Comparison of ENCODE assay signal across 9 cellular contexts in the genomic region with DNA sequence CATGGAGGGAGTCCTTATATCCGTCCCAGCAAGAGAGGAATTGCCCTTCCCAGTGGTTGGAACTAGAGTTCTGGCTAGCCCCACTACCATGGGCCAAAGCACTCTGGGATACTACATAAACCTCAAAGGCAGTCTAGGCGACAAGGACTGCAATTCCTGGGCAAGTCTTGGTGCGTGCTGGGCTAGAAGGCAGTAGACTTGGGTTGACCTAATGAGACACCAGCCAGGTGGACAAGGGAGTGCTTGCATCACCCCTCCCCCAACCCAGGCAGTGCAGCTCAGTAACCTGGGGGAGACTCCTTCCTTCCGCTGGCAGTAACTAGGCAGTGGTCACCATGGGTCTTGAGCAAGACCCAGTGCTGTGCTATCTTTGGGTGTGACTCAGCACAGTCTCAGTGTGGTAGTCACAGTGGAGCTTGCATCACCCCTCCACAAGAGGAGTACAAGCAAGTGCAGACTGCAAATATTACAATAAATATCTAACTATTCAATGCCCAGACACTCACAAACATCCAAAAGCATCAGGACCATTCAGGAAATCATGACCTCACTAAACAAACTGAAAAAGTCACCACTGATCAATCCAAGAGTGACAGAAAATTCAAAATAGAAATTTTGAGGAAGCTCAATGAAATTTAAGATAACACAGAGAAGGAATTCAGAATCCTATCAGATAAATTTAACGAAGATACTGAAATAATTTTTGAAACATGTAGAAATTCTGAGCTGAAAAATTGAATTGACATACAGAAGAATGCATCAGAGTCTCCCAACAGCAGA.
DNase-seq lines count a peak whose midpoint lies in the region; ATAC-seq, FAIRE-seq and TF ChIP-seq lines count a peak whose summit lies in the region.
"Had no signal": no experiment of that assay in that cellular context is flagged by ENCODE, and none has a peak within 500 bp of the region (broad histone marks: within the 10 kb centered on the region; RNA-seq: fewer than 3 reads in every experiment).

No MANE protein-coding gene starts in this region.

- H3K36me3 Mint-ChIP-seq in CD4-positive, alpha-beta T cell (ENCODE audit: low read depth): no peaks in the 10 kb centered on the region
- no peaks in the 10 kb centered on the region for H3K36me3 Mint-ChIP-seq in type B pancreatic cell

- no peak overlapping the region for H3K27ac ChIP-seq in CD4-positive, alpha-beta T cell (ENCODE audit: low read depth, low read length)
- H3K27ac ChIP-seq: Peyer's patch had no signal

- no peaks in the 10 kb centered on the region for H3K4me1 Mint-ChIP-seq in CD4-positive, alpha-beta T cell (ENCODE audit: low read depth)
- peaks cover 13% of the 10 kb centered on the region for H3K4me1 Mint-ChIP-seq in type B pancreatic cell (ENCODE audit: unreplicated experiment)

- H3K27ac Mint-ChIP-seq in CD4-positive, alpha-beta T cell: no peak overlapping the region
- no peak overlapping the region for H3K27ac Mint-ChIP-seq in type B pancreatic cell

- no peaks in the 10 kb centered on the region for H3K27me3 Mint-ChIP-seq in CD4-positive, alpha-beta T cell
- H3K27me3 Mint-ChIP-seq in type B pancreatic cell: no peaks in the 10 kb centered on the region

- H3K9me3 ChIP-seq in CD4-positive, alpha-beta T cell (ENCODE audit: control insufficient read depth, low read length): no peaks in the 10 kb centered on the region
- H3K9me3 ChIP-seq: Peyer's patch had no signal

- H3K27me3 ChIP-seq in CD4-positive, alpha-beta T cell (ENCODE audit: control insufficient read depth, insufficient read depth, low read length): no peaks in the 10 kb centered on the region
- H3K27me3 ChIP-seq: Peyer's patch had no signal

- no peak overlapping the region for H3K4me3 ChIP-seq in HFF-Myc (replicated peaks; ENCODE audit: low read depth, low read length)
- no peak overlapping the region for H3K4me3 ChIP-seq in epithelial cell of esophagus (ENCODE audit: low read length)
- H3K4me3 ChIP-seq in retinal pigment epithelial cell (ENCODE audit: low read length): no peak overlapping the region
- H3K4me3 ChIP-seq: Peyer's patch had no signal

- TF ChIP-seq CTCF in HFF-Myc (IDR thresholded peaks at IDR 0.05; ENCODE audit: low read depth, low read length, missing control alignments) (no peak), epithelial cell of esophagus (IDR thresholded peaks at IDR 0.05; ENCODE audit: insufficient read depth, low read depth, low read length, missing control alignments) (no peak), retinal pigment epithelial cell (conservative IDR thresholded peaks at IDR 0.05; ENCODE audit: low read depth, low read length) (no peak), type B pancreatic cell (conservative IDR thresholded peaks at IDR 0.05) (no peak)
- TF ChIP-seq CTCF in CD4-positive, alpha-beta T cell (IDR thresholded peaks at IDR 0.05): no peak

- peaks cover 9% of the 10 kb centered on the region for H3K9me3 Mint-ChIP-seq in CD4-positive, alpha-beta T cell
- no peaks in the 10 kb centered on the region for H3K9me3 Mint-ChIP-seq in type B pancreatic cell

- intact Hi-C loops in CD4-positive, alpha-beta T cell (cut with DNase I, micrococcal nuclease): no loop called here

- FAIRE-seq in GM12891 (lab: Jason Lieb, UNC): peak; percentile 86

- no peak for ATAC-seq in CD4-positive, alpha-beta T cell (ENCODE audit: poor library complexity)

- DNase-seq in GM12891 (ENCODE audit: insufficient read length, low spot score) (no peak), HFF-Myc (ENCODE audit: extremely low read depth, low read depth) (peak; percentile 36), M059J (ENCODE audit: low read depth) (peak; percentile 91), epithelial cell of esophagus (ENCODE audit: low read depth) (peak; percentile 97), retinal pigment epithelial cell (ENCODE audit: low read depth) (peak; percentile 72), type B pancreatic cell (ENCODE audit: extremely low spot score, unreplicated experiment) (no peak), NCI-H774 (lab: John Stamatoyannopoulos, UW) (no peak)
- DNase-seq in CD4-positive, alpha-beta T cell: no peak

- POLR2A ChIA-PET in CD4-positive, alpha-beta T cell (lab: Charles Lee): no interaction called here

- no peak overlapping the region for H3K4me3 Mint-ChIP-seq in CD4-positive, alpha-beta T cell
- H3K4me3 Mint-ChIP-seq in type B pancreatic cell: no peak overlapping the region

- CTCF ChIA-PET in CD4-positive, alpha-beta T cell (lab: Charles Lee): no interaction called here

- no peak for TF ChIP-seq POLR2A in GM12891 (IDR thresholded peaks at IDR 0.05; ENCODE audit: low read depth, low read length)

TF ChIP-seq in GM12891, 5 proteins besides CTCF, POLR2A, EP300 and RAD21:
- no peak for TF ChIP-seq TAF1 (IDR thresholded peaks at IDR 0.05; ENCODE audit: low read depth, low read length)
- no peak for TF ChIP-seq POU2F2 (IDR thresholded peaks at IDR 0.05; ENCODE audit: low read depth, low read length)
- no peak for TF ChIP-seq SPI1 (IDR thresholded peaks at IDR 0.05; ENCODE audit: low read depth, low read length)

Comparison
In these comparisons a context has a peak if more than half of its experiments do, and no peak if none do; other contexts are left out.
1. DNase-seq: peak in HFF-Myc (single experiment), M059J (single experiment), epithelial cell of esophagus (single experiment) and retinal pigment epithelial cell (single experiment); none in GM12891 (single experiment), CD4-positive, alpha-beta T cell (0 of 10), type B pancreatic cell (single experiment) and NCI-H774 (single experiment).